27 cellular contexts compared by ENCODE assay signal in genomic region chr14:77296906-77297305, GRCh38. TPM values are rescaled to one million over a fixed set of nuclear protein-coding genes. Genes with fewer than 3 reads are reported as not detected.
DNase-seq lines count a peak whose midpoint lies in the region; ATAC-seq, FAIRE-seq and TF ChIP-seq lines count a peak whose summit lies in the region.
"Had no signal": no experiment of that assay in that cellular context is flagged by ENCODE, and none has a peak within 500 bp of the region (broad histone marks: within the 10 kb centered on the region; RNA-seq: fewer than 3 reads in every experiment).

No MANE protein-coding gene starts in this region.

- H3K36me3 Mint-ChIP-seq in neural crest cell (ENCODE audit: low read depth): peaks cover 15% of the 10 kb centered on the region
- peaks cover 17% of the 10 kb centered on the region for H3K36me3 Mint-ChIP-seq in T-helper 17 cell (ENCODE audit: low read depth)

- peak; percentile 76 for FAIRE-seq in bronchial epithelial cell (lab: Jason Lieb, UNC)
- FAIRE-seq: A549, D721Med, GM12878, GM18507, H54 had no signal

- intact Hi-C loops in testis (cut with DNase I; ENCODE audit: low total_unique reads): no loop called here

- H3K4me1 ChIP-seq in testis: peaks cover 31% of the 10 kb centered on the region
- H3K4me1 ChIP-seq: BE2C, HAP-1 had no signal

- H3K4me3 ChIP-seq in bronchial epithelial cell (ENCODE audit: low read depth, low read length) (no peak overlapping the region), testis (no peak overlapping the region)
- H3K4me3 ChIP-seq: A549; BLaER1 treated with 17β-estradiol and CSF1 and Interleukin-3, amounts not matched to agents 10 nM and 100 nM; GM12878; HAP-1 had no signal

- DNase-seq in bronchial epithelial cell (ENCODE audit: low read depth): no peak
- DNase-seq in mesenteric fat pad (ENCODE audit: low spot score): peak; percentile 60
- DNase-seq in neural crest cell (ENCODE audit: low read depth, low spot score): no peak
- no peak for DNase-seq in testis
- no peak for DNase-seq in activated T-cell treated with anti-CD3 and anti-CD28 coated beads, Interleukin-2, amount 50 U/mL, for 48 hours
- no peak for DNase-seq in T-helper 17 cell
- DNase-seq: 8988T; ACHN; AML-193; BE2C; CD4-positive, alpha-beta T cell; CD8-positive, alpha-beta memory T cell; DMS 273 treated with DMSO at 0.1 percent for 48 hours; DMS79; EL; GDM1; GOT3; HFFc6 had no signal

- ATAC-seq in HG03354 (IDR thresholded peaks at IDR 0.05; ENCODE audit: poor library complexity, severe bottlenecking, unreplicated experiment) (no peak), T-helper 17 cell (no peak)
- ATAC-seq: A549, GM12878 had no signal

- H3K4me3 Mint-ChIP-seq in neural crest cell: no peak overlapping the region
- no peak overlapping the region for H3K4me3 Mint-ChIP-seq in T-helper 17 cell
- H3K4me3 Mint-ChIP-seq: CD14-positive monocyte; CD4-positive, alpha-beta T cell; CD8-positive, alpha-beta memory T cell; HFFc6 had no signal

- no peaks in the 10 kb centered on the region for H3K9me3 Mint-ChIP-seq in neural crest cell
- H3K9me3 Mint-ChIP-seq: CD14-positive monocyte; CD4-positive, alpha-beta T cell; CD8-positive, alpha-beta memory T cell; HFFc6 had no signal

- H3K9me3 ChIP-seq in testis (no peaks in the 10 kb centered on the region), T-helper 17 cell (ENCODE audit: control insufficient read depth, low read length, poor library complexity, severe bottlenecking) (no peaks in the 10 kb centered on the region)
- H3K9me3 ChIP-seq: A549, BE2C, HAP-1 had no signal

- peak overlapping the region; percentile 66 to 79 for H3K27ac ChIP-seq in testis
- H3K27ac ChIP-seq: A549; BLaER1 treated with 17β-estradiol and CSF1 and Interleukin-3, amounts not matched to agents 10 nM and 100 nM had no signal

- WGBS in testis, 2 donors: 74 to 78% methylated on average over 8 of the region's 8 CpGs

- H3K27me3 Mint-ChIP-seq in neural crest cell (ENCODE audit: low read depth): no peaks in the 10 kb centered on the region
- no peaks in the 10 kb centered on the region for H3K27me3 Mint-ChIP-seq in T-helper 17 cell
- H3K27me3 Mint-ChIP-seq: CD4-positive, alpha-beta T cell had no signal

- H3K27ac Mint-ChIP-seq in neural crest cell (ENCODE audit: unreplicated experiment) (peak overlapping the region; percentile 40), T-helper 17 cell (no peak overlapping the region)
- H3K27ac Mint-ChIP-seq: CD14-positive monocyte; CD4-positive, alpha-beta T cell; HFFc6 had no signal

- H3K36me3 ChIP-seq in bronchial epithelial cell (ENCODE audit: control insufficient read depth, insufficient read depth, low read length) (peaks cover 1% of the 10 kb centered on the region), testis (ENCODE audit: low read depth, missing control alignments) (no peaks in the 10 kb centered on the region)
- H3K36me3 ChIP-seq: HAP-1 had no signal

- H3K27me3 ChIP-seq in bronchial epithelial cell (ENCODE audit: control insufficient read depth, insufficient read depth, low read length) (no peaks in the 10 kb centered on the region), testis (no peaks in the 10 kb centered on the region)
- H3K27me3 ChIP-seq: BE2C; BLaER1 treated with 17β-estradiol and CSF1 and Interleukin-3, amounts not matched to agents 10 nM and 100 nM had no signal

- H3K4me1 Mint-ChIP-seq in neural crest cell (peaks cover 15% of the 10 kb centered on the region), T-helper 17 cell (peaks cover 11% of the 10 kb centered on the region)
- H3K4me1 Mint-ChIP-seq: CD8-positive, alpha-beta memory T cell had no signal

- TF ChIP-seq CTCF in bronchial epithelial cell (IDR thresholded peaks at IDR 0.05; ENCODE audit: insufficient read depth, low read length, severe bottlenecking) (no peak), neural crest cell (conservative IDR thresholded peaks at IDR 0.05) (no peak), testis (IDR thresholded peaks at IDR 0.05) (no peak)

- TF ChIP-seq POLR2A in testis (IDR thresholded peaks at IDR 0.05): no peak

RNA-seq across cellular contexts. Expression of gene POMT2, which starts 23.8 kb away (rescaled TPM):
- total RNA-seq in bronchial epithelial cell (5.8 and 7.8 TPM in 2 replicates), mesenteric fat pad (27.2 TPM), neural crest cell (46.0 and 46.8 TPM in 2 replicates), testis (100 to 1,000 TPM; 127 to 162 TPM), T-helper 17 cell (10 to 100 TPM in 1 of 2 donors, 1 to 10 TPM in 1; 8.8 to 11.4 TPM)
- 108 TPM for polyA plus RNA-seq in testis (ENCODE audit: insufficient read depth, low read depth, low replicate concordance)

RNA-seq across cellular contexts. Expression of gene GSTZ1, which starts 23.9 kb away (rescaled TPM):
- 55.6 and 66.1 TPM in 2 replicates for total RNA-seq in bronchial epithelial cell
- 12.0 TPM for total RNA-seq in mesenteric fat pad
- 24.5 and 27.3 TPM in 2 replicates for total RNA-seq in neural crest cell
- 10 to 100 TPM; 52.8 to 64.1 TPM for total RNA-seq in testis
- 101 TPM for polyA plus RNA-seq in testis (ENCODE audit: insufficient read depth, low read depth, low replicate concordance)
- total RNA-seq in T-helper 17 cell: 1 to 10 TPM; 5.5 to 7.5 TPM

RNA-seq across cellular contexts. Expression of gene NGB, which starts 25.9 kb away (rescaled TPM):
- total RNA-seq in bronchial epithelial cell: 0.26 TPM in 1 of 2 replicates, not detected in the other
- not detected for total RNA-seq in mesenteric fat pad
- not detected in 2 replicates for total RNA-seq in neural crest cell
- total RNA-seq in testis: 1 to 10 TPM; 1.1 to 1.3 TPM
- 0.76 TPM for polyA plus RNA-seq in testis (ENCODE audit: insufficient read depth, low read depth, low replicate concordance)
- total RNA-seq in T-helper 17 cell: not detected
- total RNA-seq: CD4-positive, alpha-beta T cell; CD8-positive, alpha-beta memory T cell; GM12878; HFFc6 had no signal
- polyA plus RNA-seq: A549; CD14-positive monocyte; CD8-positive, alpha-beta memory T cell had no signal
